In genomic region chr6:23410439-23410838, GRCh38 we compare ENCODE assay signal across 21 cellular contexts.
DNase-seq lines count a peak whose midpoint lies in the region; ATAC-seq, FAIRE-seq and TF ChIP-seq lines count a peak whose summit lies in the region.
"Had no signal": no experiment of that assay in that cellular context is flagged by ENCODE, and none has a peak within 500 bp of the region (broad histone marks: within the 10 kb centered on the region; RNA-seq: fewer than 3 reads in every experiment).

No MANE protein-coding gene starts in this region.

- H3K79me1 ChIP-seq in H1 (ENCODE audit: low read depth, low read length): no peaks in the 10 kb centered on the region

- H3K36me3 ChIP-seq in HepG2 (replicated peaks in 1 of 2; ENCODE audit: control insufficient read depth in 1 of 2, insufficient read depth in 2 of 2, low read length in 2 of 2) (no peaks in the 10 kb centered on the region), right lobe of liver (no peaks in the 10 kb centered on the region), H1 (ENCODE audit: control insufficient read depth in 2 of 4, insufficient read depth in 4 of 4, low read length in 3 of 4) (no peaks in the 10 kb centered on the region)

- no peak overlapping the region for H2BK12ac ChIP-seq in H1 (ENCODE audit: low read depth, low read length)

- intact Hi-C loops in HepG2 (cut with micrococcal nuclease; ENCODE audit: unreplicated experiment) (no loop called here), right lobe of liver (cut with DNase I) (no loop called here)

- H3K4me2 ChIP-seq in HepG2 (ENCODE audit: low read depth, low read length) (no peak overlapping the region), H1 (ENCODE audit: insufficient read depth in 1 of 2, low read depth in 2 of 2, low read length in 2 of 2) (no peak overlapping the region)
- H3K4me2 ChIP-seq: A549, GM23338 had no signal

- H2BK20ac ChIP-seq in H1 (ENCODE audit: low read length): no peak overlapping the region

- TF ChIP-seq POLR2A in HepG2 (IDR thresholded peaks at IDR 0.05; ENCODE audit: insufficient read depth in 1 of 2, low read depth in 2 of 2, low read length in 2 of 2): no peak
- no peak for TF ChIP-seq POLR2A in right lobe of liver (IDR thresholded peaks at IDR 0.05)
- TF ChIP-seq POLR2A in H1 (IDR thresholded peaks at IDR 0.05; ENCODE audit: control extremely low read depth in 1 of 2, low read depth in 2 of 2, low read length in 2 of 2): no peak
- no peak for TF ChIP-seq POLR2A in GM12892 (IDR thresholded peaks at IDR 0.05; ENCODE audit: low read depth, low read length)

- H3K14ac ChIP-seq in H1 (ENCODE audit: insufficient read length): no peak overlapping the region

- H3K79me2 ChIP-seq in HepG2 (ENCODE audit: insufficient read depth, low read length) (no peaks in the 10 kb centered on the region), H1 (ENCODE audit: control insufficient read depth in 1 of 2, insufficient read depth in 2 of 2, low read length in 2 of 2) (no peaks in the 10 kb centered on the region)

- H4K91ac ChIP-seq in H1 (replicated peaks; ENCODE audit: insufficient read length, low read length): no peak overlapping the region

- no peaks in the 10 kb centered on the region for H3K9me3 ChIP-seq in HepG2 (ENCODE audit: low read length)
- no peaks in the 10 kb centered on the region for H3K9me3 ChIP-seq in right lobe of liver
- no peaks in the 10 kb centered on the region for H3K9me3 ChIP-seq in H1 (ENCODE audit: insufficient read depth in 2 of 2, low read depth in 1 of 2, low read length in 1 of 2)
- H3K9me3 ChIP-seq: A549 had no signal

- TF ChIP-seq EP300 in HepG2 (IDR thresholded peaks at IDR 0.05; ENCODE audit: low read depth in 2 of 2, low read length in 2 of 2) (no peak), HepG2 (CRISPR knock-in tag; IDR thresholded peaks at IDR 0.05; ENCODE audit: borderline replicate concordance) (no peak), H1 (IDR thresholded peaks at IDR 0.05; ENCODE audit: borderline replicate concordance in 1 of 2, low read depth in 2 of 2, low read length in 2 of 2) (no peak)

- no peak overlapping the region for H3K56ac ChIP-seq in H1 (replicated peaks; ENCODE audit: insufficient read length, low read depth, low read length)

- H2AK5ac ChIP-seq in H1 (ENCODE audit: low read depth, low read length): no peak overlapping the region

- H3K27ac ChIP-seq in HepG2 (ENCODE audit: extremely low read length, insufficient read depth, low read length): no peak overlapping the region
- H3K27ac ChIP-seq in right lobe of liver: no peak overlapping the region
- no peak overlapping the region for H3K27ac ChIP-seq in H1 (ENCODE audit: low read depth, low read length)
- H3K27ac ChIP-seq: A549 had no signal

- no peak overlapping the region for H4K5ac ChIP-seq in H1 (ENCODE audit: insufficient read length, low read depth, low read length)

- no peak overlapping the region for H2BK5ac ChIP-seq in H1 (ENCODE audit: low read depth, low read length)

- TF ChIP-seq CTCF in HepG2 (CRISPR knock-in tag; IDR thresholded peaks at IDR 0.05) (no peak), right lobe of liver (IDR thresholded peaks at IDR 0.05) (no peak), H1 (IDR thresholded peaks at IDR 0.05; ENCODE audit: control extremely low read depth in 1 of 3, insufficient read depth in 1 of 3, low read depth in 1 of 3, low read length in 3 of 3) (no peak)

- no peak overlapping the region for H3K23ac ChIP-seq in H1 (ENCODE audit: insufficient read length)

- FAIRE-seq in HepG2 (lab: Jason Lieb, UNC) (no peak), H1 (lab: Jason Lieb, UNC) (no peak), GM12892 (lab: Jason Lieb, UNC) (no peak)
- FAIRE-seq: A549, G401.6, GM19239 had no signal

- no peak overlapping the region for H3K9ac ChIP-seq in HepG2 (ENCODE audit: insufficient read depth, low read depth, low read length)
- no peak overlapping the region for H3K9ac ChIP-seq in H1 (replicated peaks in 1 of 4; ENCODE audit: extremely low read depth in 1 of 4, low read depth in 3 of 4, low read length in 3 of 4)

- in situ Hi-C loops in HepG2 (cut with HindIII; ENCODE audit: extremely low pct_ligation_motif_present, low pct_unique_long_range_greater_than_20kb): no loop called here

- H3K4ac ChIP-seq in H1 (replicated peaks; ENCODE audit: insufficient read length, low read depth, low read length): no peak overlapping the region

- CTCF ChIA-PET in HepG2 (lab: Yijun Ruan, JAX; ENCODE audit: low intra/inter-chr PET ratio, low total read pairs) (no interaction called here), HEK293T (lab: Yijun Ruan, JAX) (no interaction called here), H1 (lab: Charles Lee; ENCODE audit: partially characterized antibody) (no interaction called here)

- POLR2A ChIA-PET in HepG2 (lab: Yijun Ruan, JAX) (no interaction called here), HEK293T (lab: Yijun Ruan, JAX) (no interaction called here), H1 (lab: Charles Lee; ENCODE audit: partially characterized antibody) (no interaction called here)

- no peak overlapping the region for H3K18ac ChIP-seq in H1 (ENCODE audit: extremely low read depth, low read length)

- ATAC-seq in HepG2 (no peak), right lobe of liver (no peak)
- ATAC-seq: A549, GM23338 had no signal

- 32% methylated on average over 8 of the region's 8 CpGs for whole genome bisulfite sequencing in HepG2 (ENCODE audit: low lambda C conversion rate)
- 91% methylated on average over 8 of the region's 8 CpGs for WGBS in right lobe of liver (ENCODE audit: insufficient coverage, low coverage, low lambda C conversion rate, missing lambda C conversion rate)
- 98% methylated on average over 8 of the region's 8 CpGs; no CpG with 5 or more reads in 1 of the 2 experiments for WGBS in H1 (ENCODE audit: extremely low coverage in 1 of 2, insufficient coverage in 1 of 2, insufficient read length in 1 of 2, insufficient replicate concordance in 2 of 2, low coverage in 1 of 2, low lambda C conversion rate in 2 of 2, missing lambda C conversion rate in 1 of 2), 2 experiments

- H3K27me3 ChIP-seq in HepG2 (ENCODE audit: control insufficient read depth in 1 of 2, insufficient read depth in 2 of 2, low read length in 2 of 2) (no peaks in the 10 kb centered on the region), right lobe of liver (no peaks in the 10 kb centered on the region), H1 (replicated peaks in 1 of 4; ENCODE audit: control insufficient read depth in 3 of 4, extremely low read depth in 1 of 4, insufficient read depth in 3 of 4, low read length in 3 of 4) (no peaks in the 10 kb centered on the region)

- no TSS peak for BruUV-seq in HepG2 (replicated peaks; lab: Mats Ljungman, UMichigan)

- DNase-seq in HepG2 (ENCODE audit: low spot score) (no peak), right lobe of liver (no peak), HEK293T (ENCODE audit: extremely low spot score) (peak; percentile 6), H1 (ENCODE audit: low read depth in 1 of 2, low spot score in 2 of 2) (no peak), NCI-H510A treated with DMSO at 0.1 percent for 48 hours (lab: John Stamatoyannopoulos, UW) (no peak), GM12892 (ENCODE audit: insufficient read length) (no peak), GM19240 (ENCODE audit: insufficient read length, low spot score) (no peak)
- DNase-seq: 8988T; C1 segment of cervical spinal cord; Calu3; CD4-positive, alpha-beta memory T cell; COR-L47; DMS53; DMS79 treated with DMSO at 0.1 percent for 48 hours; H7; HCEC 1CT; HFFc6 had no signal

- no peaks in the 10 kb centered on the region for H3K23me2 ChIP-seq in H1 (ENCODE audit: low read depth, low read length)

- H4K20me1 ChIP-seq in HepG2 (ENCODE audit: insufficient read depth, low read length) (no peaks in the 10 kb centered on the region), H1 (replicated peaks in 1 of 2; ENCODE audit: control insufficient read depth in 1 of 2, insufficient read depth in 2 of 2, low read length in 2 of 2) (no peaks in the 10 kb centered on the region)

- TF ChIP-seq RAD21 in HepG2 (CRISPR knock-in tag; IDR thresholded peaks at IDR 0.05) (no peak), H1 (IDR thresholded peaks at IDR 0.05 in 1 of 2, conservative IDR thresholded peaks at IDR 0.05 in 1 of 2; ENCODE audit: low read depth in 2 of 2, low read length in 2 of 2) (no peak)

- H3K4me1 ChIP-seq in HepG2 (ENCODE audit: insufficient read depth, low read length) (no peaks in the 10 kb centered on the region), right lobe of liver (no peaks in the 10 kb centered on the region), H1 (replicated peaks in 1 of 4; ENCODE audit: control insufficient read depth in 3 of 4, insufficient read depth in 4 of 4, low read length in 3 of 4) (no peaks in the 10 kb centered on the region; a peak in 1 of 7 replicates)
- H3K4me1 ChIP-seq: A549 had no signal

- H3K4me3 ChIP-seq in HepG2 (replicated peaks in 1 of 3; ENCODE audit: insufficient read depth in 1 of 3, low read depth in 2 of 3, low read length in 3 of 3) (no peak overlapping the region), right lobe of liver (no peak overlapping the region), H1 (ENCODE audit: extremely low read depth in 1 of 4, insufficient read depth in 2 of 4, low read depth in 3 of 4, low read length in 4 of 4) (no peak overlapping the region)
- H3K4me3 ChIP-seq: A549, GM23338 had no signal

- H2AFZ ChIP-seq in HepG2 (ENCODE audit: low read length) (no peak overlapping the region), H1 (ENCODE audit: low read length) (no peak overlapping the region)
- H2AFZ ChIP-seq: GM23338 had no signal

- H2BK120ac ChIP-seq in H1 (replicated peaks; ENCODE audit: low read depth, low read length): no peak overlapping the region

- no peak overlapping the region for H4K8ac ChIP-seq in H1 (ENCODE audit: extremely low read depth, insufficient read depth, low read length)

- no peak overlapping the region for H2BK15ac ChIP-seq in H1 (ENCODE audit: low read length)

TF ChIP-seq in HepG2, 621 proteins besides CTCF, POLR2A, EP300 and RAD21 (continues in another document):
- TF ChIP-seq ZNF737 (CRISPR knock-in tag; IDR thresholded peaks at IDR 0.05; ENCODE audit: borderline replicate concordance): no peak

TF ChIP-seq in HEK293T, 16 proteins besides CTCF, POLR2A, EP300 and RAD21 (continues in another document):
- TF ChIP-seq L3MBTL2 (conservative IDR thresholded peaks at IDR 0.05) (no peak), BHLHE40 (IDR thresholded peaks at IDR 0.05; ENCODE audit: borderline replicate concordance) (no peak), HDGF (IDR thresholded peaks at IDR 0.05; ENCODE audit: borderline replicate concordance) (no peak), FOXM1 (IDR thresholded peaks at IDR 0.05; ENCODE audit: borderline replicate concordance) (no peak), FOXA1 (IDR thresholded peaks at IDR 0.05) (no peak)

TF ChIP-seq in H1, 55 proteins besides CTCF, POLR2A, EP300 and RAD21:
- TF ChIP-seq SP1 (IDR thresholded peaks at IDR 0.05; ENCODE audit: low read depth, low read length) (0 out of 2 replicates have a peak, but pooled peaks have one; percentile 26), SRF (IDR thresholded peaks at IDR 0.05; ENCODE audit: low read depth, low read length) (no peak)
TF ChIP-seq in H1: peak in this region for 1.

Comparison
In these comparisons a context has a peak if more than half of its experiments do, and no peak if none do; other contexts are left out.
1. Of the 41 proteins assayed by ChIP-seq in both HepG2 and H1: peak only in HepG2: none; only in H1: SP1; in both: none; in neither: 40.